24 cellular contexts compared by ENCODE assay signal in genomic region chr15:99153026-99153535, GRCh38. TPM values are rescaled to one million over a fixed set of nuclear protein-coding genes. Genes with fewer than 3 reads are reported as not detected.
DNase-seq lines count a peak whose midpoint lies in the region; ATAC-seq and TF ChIP-seq lines count a peak whose summit lies in the region.
"Had no signal": no experiment of that assay in that cellular context is flagged by ENCODE, and none has a peak within 500 bp of the region (broad histone marks: within the 10 kb centered on the region; RNA-seq: fewer than 3 reads in every experiment).

No MANE protein-coding gene starts in this region.

- H3K4me2 ChIP-seq in H9 (ENCODE audit: insufficient read depth, insufficient read length, low read length) (no peak overlapping the region), OCI-LY7 (ENCODE audit: low read length) (no peak overlapping the region)
- H3K4me2 ChIP-seq: SK-N-SH had no signal

- ATAC-seq in RWPE2 (ENCODE audit: low read depth): no peak
- peak; percentile 60 to 70 (median 66) for ATAC-seq in right lobe of liver
- ATAC-seq: CD8-positive, alpha-beta T cell; K562 had no signal

- H3K27me3 Mint-ChIP-seq in H9 (ENCODE audit: low read depth): no peaks in the 10 kb centered on the region

- H3K4ac ChIP-seq in H9 (ENCODE audit: low read depth, low read length): no peak overlapping the region

- no peak overlapping the region for H3K56ac ChIP-seq in H9 (ENCODE audit: insufficient read length, low read depth, low read length)

- no peak overlapping the region for H3K27ac Mint-ChIP-seq in H9
- H3K27ac Mint-ChIP-seq: CD8-positive, alpha-beta T cell had no signal

- no peak for TF ChIP-seq CTCF in H9 (conservative IDR thresholded peaks at IDR 0.05)
- TF ChIP-seq CTCF in RWPE2 (IDR thresholded peaks at IDR 0.05; ENCODE audit: poor library complexity, severe bottlenecking): no peak
- TF ChIP-seq CTCF in right lobe of liver (IDR thresholded peaks at IDR 0.05): no peak
- no peak for TF ChIP-seq CTCF in spleen (IDR thresholded peaks at IDR 0.05 in 8 of 11, conservative IDR thresholded peaks at IDR 0.05 in 3 of 11)
- no peak for TF ChIP-seq CTCF in OCI-LY7 (conservative IDR thresholded peaks at IDR 0.05; ENCODE audit: low read length)

- intact Hi-C loops in right lobe of liver (cut with DNase I) (no loop called here), spleen (cut with DNase I; ENCODE audit: low total_unique reads) (no loop called here), OCI-LY7 (cut with micrococcal nuclease; ENCODE audit: unreplicated experiment) (no loop called here)

- H2AK5ac ChIP-seq in H9 (ENCODE audit: insufficient read length, low read length): no peak overlapping the region

- H4K5ac ChIP-seq in H9 (ENCODE audit: insufficient read length, low read depth, low read length): no peak overlapping the region

- H3K27ac ChIP-seq in H9 (ENCODE audit: insufficient read length, low read depth, low read length) (no peak overlapping the region), RWPE2 (ENCODE audit: poor library complexity, severe bottlenecking) (no peak overlapping the region), right lobe of liver (peak overlapping the region in 2 of 3 donors; percentile 0 to 8), spleen (no peak overlapping the region), OCI-LY7 (ENCODE audit: low read depth, low read length, poor library complexity, severe bottlenecking) (no peak overlapping the region)
- H3K27ac ChIP-seq: Peyer's patch had no signal

- WGBS in H9 (ENCODE audit: extremely low coverage, insufficient read length, low lambda C conversion rate): no CpG with 5 or more reads among the region's 6 CpGs
- WGBS in right lobe of liver (ENCODE audit: insufficient coverage, low coverage, low lambda C conversion rate, missing lambda C conversion rate): 46% methylated on average over 6 of the region's 6 CpGs
- 77 to 87% (median 81%) methylated on average over 6 of the region's 6 CpGs for WGBS in spleen, 5 donors

- peaks cover 29% of the 10 kb centered on the region for H3K36me3 ChIP-seq in RWPE2 (ENCODE audit: low read depth)
- peaks cover 0 to 4% (median 1%) of the 10 kb centered on the region in 4 donors for H3K36me3 ChIP-seq in right lobe of liver
- H3K36me3 ChIP-seq in spleen: peaks cover 0 to 32% (median 0%) of the 10 kb centered on the region in 6 donors
- no peaks in the 10 kb centered on the region for H3K36me3 ChIP-seq in OCI-LY7 (ENCODE audit: insufficient read depth, low read length)
- H3K36me3 ChIP-seq: Peyer's patch had no signal

- no peak overlapping the region for H2BK5ac ChIP-seq in H9 (ENCODE audit: insufficient read length, low read length)

- no peak overlapping the region for H3K4me3 ChIP-seq in RWPE2 (ENCODE audit: severe bottlenecking)
- H3K4me3 ChIP-seq in right lobe of liver: no peak overlapping the region
- no peak overlapping the region for H3K4me3 ChIP-seq in spleen
- no peak overlapping the region for H3K4me3 ChIP-seq in OCI-LY7 (ENCODE audit: low read depth, low read length, poor library complexity, severe bottlenecking)
- H3K4me3 ChIP-seq: K562, MG63, Peyer's patch had no signal

- H3K4me1 ChIP-seq in H9 (ENCODE audit: insufficient read depth, low read length): peaks cover 3% of the 10 kb centered on the region; the same call in 1 of the 2 replicates
- H3K4me1 ChIP-seq in RWPE2 (ENCODE audit: insufficient read depth, poor library complexity, severe bottlenecking): peaks cover 10% of the 10 kb centered on the region
- H3K4me1 ChIP-seq in right lobe of liver: peaks cover 0 to 28% (median 4%) of the 10 kb centered on the region in 4 donors
- H3K4me1 ChIP-seq in spleen: no peaks in the 10 kb centered on the region
- H3K4me1 ChIP-seq in OCI-LY7 (ENCODE audit: insufficient read depth, low read length, poor library complexity, severe bottlenecking): no peaks in the 10 kb centered on the region
- H3K4me1 ChIP-seq: Peyer's patch had no signal

- no peak overlapping the region for H3K14ac ChIP-seq in H9 (ENCODE audit: insufficient read depth, low read length)

- H3K9me3 Mint-ChIP-seq in H9: no peaks in the 10 kb centered on the region; a peak in 1 of 5 replicates
- H3K9me3 Mint-ChIP-seq: CD8-positive, alpha-beta T cell had no signal

- H3K27me3 ChIP-seq in H9 (ENCODE audit: insufficient read depth, low read length): no peaks in the 10 kb centered on the region
- H3K27me3 ChIP-seq in RWPE2 (ENCODE audit: insufficient read depth, poor library complexity, severe bottlenecking): no peaks in the 10 kb centered on the region
- H3K27me3 ChIP-seq in right lobe of liver: no peaks in the 10 kb centered on the region
- no peaks in the 10 kb centered on the region for H3K27me3 ChIP-seq in spleen (replicated peaks in 1 of 7)
- H3K27me3 ChIP-seq: MG63, Peyer's patch had no signal

- no peak overlapping the region for H3K4me3 Mint-ChIP-seq in H9
- H3K4me3 Mint-ChIP-seq: CD8-positive, alpha-beta T cell had no signal

- no peak overlapping the region for H2BK12ac ChIP-seq in H9 (ENCODE audit: insufficient read length, low read depth, low read length)

- H2BK120ac ChIP-seq in H9 (ENCODE audit: low read depth, low read length, poor library complexity, severe bottlenecking): no peak overlapping the region

- no peak overlapping the region for H3K18ac ChIP-seq in H9 (ENCODE audit: insufficient read length, low read depth, low read length)

- DNase-seq in H9: peak; percentile 6
- peak; percentile 21 for DNase-seq in RWPE2 (ENCODE audit: low spot score)
- no peak for DNase-seq in right lobe of liver
- no peak for DNase-seq in spleen
- DNase-seq in HT-29 (ENCODE audit: low spot score): no peak
- DNase-seq in NCI-H2227 treated with DMSO at 0.1 percent for 48 hours (lab: John Stamatoyannopoulos, UW): no peak
- DNase-seq in OCI-LY7 (ENCODE audit: low spot score): no peak
- DNase-seq: C1 segment of cervical spinal cord; CD8-positive, alpha-beta T cell; DMS 273 treated with DMSO at 0.1 percent for 48 hours; DMS79 treated with DMSO at 0.1 percent for 48 hours; GOT3; HCEC 1CT; MG63; NCI-H1105 treated with DMSO at 0.1 percent for 48 hours; NCI-H146; NCI-H1930; NCI-H2107; NCI-H526 treated with DMSO at 0.1 percent for 48 hours; SIG-M5; SK-N-SH; SW 1271 had no signal

- H2AFZ ChIP-seq in H9 (ENCODE audit: low read length) (no peak overlapping the region), OCI-LY7 (ENCODE audit: low read length) (no peak overlapping the region)

- no peaks in the 10 kb centered on the region for H3K23me2 ChIP-seq in H9 (ENCODE audit: insufficient read length, low read depth, low read length, poor library complexity, severe bottlenecking)

- H3T11ph ChIP-seq in H9 (ENCODE audit: low read length): no peak overlapping the region

- H3K79me1 ChIP-seq in H9 (ENCODE audit: insufficient read depth, low read depth, low read length, poor library complexity, severe bottlenecking): no peaks in the 10 kb centered on the region

- CTCF ChIA-PET in OCI-LY7 (lab: Charles Lee; ENCODE audit: unreplicated experiment): no interaction called here

- no peak overlapping the region for H3K23ac ChIP-seq in H9 (ENCODE audit: insufficient read length, low read depth, low read length)

- H2BK20ac ChIP-seq in H9 (ENCODE audit: low read depth, low read length, poor library complexity, severe bottlenecking): no peak overlapping the region

- no peak overlapping the region for H4K91ac ChIP-seq in H9 (ENCODE audit: insufficient read length, low read depth, low read length)

- no peaks in the 10 kb centered on the region for H4K20me1 ChIP-seq in H9 (ENCODE audit: control insufficient read depth, insufficient read depth, insufficient read length)
- H4K20me1 ChIP-seq in OCI-LY7 (ENCODE audit: insufficient read depth, low read length): no peaks in the 10 kb centered on the region

- H3K79me2 ChIP-seq in H9 (ENCODE audit: insufficient read depth, low read length): no peaks in the 10 kb centered on the region
- no peaks in the 10 kb centered on the region for H3K79me2 ChIP-seq in OCI-LY7 (ENCODE audit: insufficient read depth, low read depth, low read length)

- H3K9me3 ChIP-seq in H9 (ENCODE audit: control insufficient read depth, low read depth, low read length) (no peaks in the 10 kb centered on the region), RWPE2 (ENCODE audit: severe bottlenecking) (no peaks in the 10 kb centered on the region), right lobe of liver (no peaks in the 10 kb centered on the region), spleen (no peaks in the 10 kb centered on the region), OCI-LY7 (ENCODE audit: low read length) (no peaks in the 10 kb centered on the region)
- H3K9me3 ChIP-seq: Peyer's patch, SK-N-SH had no signal

- no peak overlapping the region for H4K8ac ChIP-seq in H9 (replicated peaks; ENCODE audit: insufficient read length, low read depth, low read length)

- POLR2A ChIA-PET in OCI-LY7 (lab: Charles Lee): no interaction called here

- peaks cover 23 to 28% of the 10 kb centered on the region in 2 experiments for H3K4me1 Mint-ChIP-seq in H9

- TF ChIP-seq POLR2A in right lobe of liver (IDR thresholded peaks at IDR 0.05) (no peak), spleen (IDR thresholded peaks at IDR 0.05) (no peak)

- H3K9ac ChIP-seq in H9 (ENCODE audit: extremely low read depth, insufficient read length, low read length): no peak overlapping the region
- H3K9ac ChIP-seq: SK-N-SH had no signal

- H3K36me3 Mint-ChIP-seq in H9 (ENCODE audit: insufficient read depth in 1 of 3, low read depth in 3 of 3): peaks cover 7 to 19% (median 8%) of the 10 kb centered on the region in 3 experiments; a peak in 6 of 7 replicates
- H3K36me3 Mint-ChIP-seq: CD8-positive, alpha-beta T cell had no signal

- no peak overlapping the region for H2BK15ac ChIP-seq in H9 (ENCODE audit: low read depth, low read length)

- H3K9me2 ChIP-seq in OCI-LY7 (ENCODE audit: insufficient read depth, low read length): no peaks in the 10 kb centered on the region
- H3K9me2 ChIP-seq: SK-N-SH had no signal

- no TSS peak for BruUV-seq in OCI-LY7 (replicated peaks; lab: Mats Ljungman, UMichigan)

RNA-seq across cellular contexts. Expression of gene SYNM, which starts 48.2 kb away (rescaled TPM):
- total RNA-seq in H9 (2021): 1.8 and 1.9 TPM in 2 replicates
- total RNA-seq in right lobe of liver: 1 to 10 TPM; 1.6 to 3.5 (median 2.9) TPM
- total RNA-seq in spleen: 1 to 10 TPM; 3.3 to 9.4 (median 4.1) TPM
- polyA plus RNA-seq in spleen: 10 to 100 TPM in 1 of 3 donors, 1 to 10 TPM in 2; 4.1 to 10.7 (median 4.2) TPM
- total RNA-seq in HT-29 (2014; rRNA removed; shearing (Covaris generic)): not detected in 2 replicates
- total RNA-seq in OCI-LY7 (2014; rRNA removed; shearing (Covaris generic)): 0.41 and 0.49 TPM in 2 replicates
- 0.08 TPM in 1 of 2 replicates, not detected in the other for total RNA-seq in OCI-LY7 (2022)

Comparison
In these comparisons a context has a peak if more than half of its experiments do, and no peak if none do; other contexts are left out.
1. DNase-seq: peak in H9 (single experiment) and RWPE2 (single experiment); none in right lobe of liver (0 of 3), spleen (single experiment), HT-29 (single experiment), NCI-H2227 treated with DMSO at 0.1 percent for 48 hours (single experiment) and OCI-LY7 (single experiment).
2. H3K27ac ChIP-seq: peak in right lobe of liver (2 of 3); none in H9 (single experiment), RWPE2 (single experiment), spleen (0 of 8) and OCI-LY7 (single experiment).